Comparison of ENCODE assay signal across 11 cellular contexts in genomic region chr2:47065771-47066380, GRCh38.
DNase-seq lines count a peak whose midpoint lies in the region; ATAC-seq, FAIRE-seq and TF ChIP-seq lines count a peak whose summit lies in the region.
"Had no signal": no experiment of that assay in that cellular context is flagged by ENCODE, and none has a peak within 500 bp of the region (broad histone marks: within the 10 kb centered on the region; RNA-seq: fewer than 3 reads in every experiment).

No MANE protein-coding gene starts in this region.

- intact Hi-C loops in esophagus muscularis mucosa (cut with DNase I), result no loop called here
- intact Hi-C loops in prostate gland (cut with DNase I), result no loop called here

- H3K4me3 ChIP-seq in AG09309 (ENCODE audit: control insufficient read depth, low read depth, low read length) (no peak overlapping the region), esophagus muscularis mucosa (no peak overlapping the region), prostate gland (no peak overlapping the region)

- peaks cover 30 to 52% (median 46%) of the 10 kb centered on the region in 3 donors for H3K4me1 Mint-ChIP-seq in naive B cell

- H3K4me1 ChIP-seq in esophagus muscularis mucosa (peaks cover 72 to 99% (median 96%) of the 10 kb centered on the region in 4 donors), prostate gland (replicated peaks) (peaks cover 13% of the 10 kb centered on the region)

- peak; percentile 45 for FAIRE-seq in RCC 7860 (lab: Jason Lieb, UNC)

- H3K36me3 Mint-ChIP-seq in naive B cell, result peaks cover 4 to 17% of the 10 kb centered on the region in 2 donors

- H3K4me3 Mint-ChIP-seq in naive B cell, result no peak overlapping the region
- H3K4me3 Mint-ChIP-seq: neural crest cell had no signal

- TF ChIP-seq CTCF in AG09309 (IDR thresholded peaks at IDR 0.05; ENCODE audit: control insufficient read depth, insufficient read depth, low read depth, low read length, missing control alignments), result no peak
- no peak for TF ChIP-seq CTCF in esophagus muscularis mucosa (IDR thresholded peaks at IDR 0.05)
- no peak for TF ChIP-seq CTCF in prostate gland (IDR thresholded peaks at IDR 0.05)

- H3K27me3 ChIP-seq in esophagus muscularis mucosa, result no peaks in the 10 kb centered on the region
- H3K27me3 ChIP-seq in prostate gland (replicated peaks; ENCODE audit: insufficient read depth), result no peaks in the 10 kb centered on the region

- no peaks in the 10 kb centered on the region for H3K27me3 Mint-ChIP-seq in naive B cell

- 17% methylated on average over 3 of the region's 4 CpGs for WGBS in esophagus muscularis mucosa
- WGBS in prostate gland, result 56% methylated on average over 4 of the region's 4 CpGs

- peaks cover 0 to 1% (median 0%) of the 10 kb centered on the region in 7 donors for H3K9me3 Mint-ChIP-seq in naive B cell
- H3K9me3 Mint-ChIP-seq: neural crest cell had no signal

- DNase-seq in AG09309 (ENCODE audit: low read depth) (peak; percentile 96), RCC 7860 (ENCODE audit: low spot score) (peak; percentile 88), esophagus muscularis mucosa (ENCODE audit: extremely low spot score) (no peak), naive B cell (no peak), DMS153 (lab: John Stamatoyannopoulos, UW) (no peak), prostate gland (ENCODE audit: low spot score) (no peak)
- no peak for DNase-seq in stimulated activated CD4-positive, alpha-beta T cell treated with anti-CD3 and anti-CD28 coated beads, Interleukin-4, amount 100 ng/mL, for 4 hours
- DNase-seq: activated effector memory CD4-positive, alpha-beta T cell treated with anti-CD3 and anti-CD28 coated beads, Interleukin-2, amount 50 U/mL, for 16 hours; NCI-H510A treated with DMSO at 0.1 percent for 48 hours had no signal

- H3K36me3 ChIP-seq in esophagus muscularis mucosa (peaks cover 0 to 18% (median 9%) of the 10 kb centered on the region in 4 donors), prostate gland (no peaks in the 10 kb centered on the region)

- TF ChIP-seq POLR2A in esophagus muscularis mucosa (IDR thresholded peaks at IDR 0.05; ENCODE audit: low read depth) (no peak), prostate gland (IDR thresholded peaks at IDR 0.05) (no peak)

- H3K9me3 ChIP-seq in esophagus muscularis mucosa, result no peaks in the 10 kb centered on the region
- H3K9me3 ChIP-seq in prostate gland, result no peaks in the 10 kb centered on the region

- ATAC-seq in naive B cell (ENCODE audit: low read depth in 2 of 2) (no peak), HG03045 (IDR thresholded peaks at IDR 0.05; ENCODE audit: unreplicated experiment) (no peak)

- no peak for TF ChIP-seq EP300 in esophagus muscularis mucosa (IDR thresholded peaks at IDR 0.05)

- peak overlapping the region in 4 of 6 donors; percentile 69 to 89 (median 74) for H3K27ac Mint-ChIP-seq in naive B cell

- H3K27ac ChIP-seq in esophagus muscularis mucosa (replicated peaks in 1 of 4), result peak overlapping the region; percentile 87 to 91 (median 90)
- no peak overlapping the region for H3K27ac ChIP-seq in prostate gland

Comparison
In these comparisons a context has a peak if more than half of its experiments do, and no peak if none do; other contexts are left out.
1. DNase-seq: peak in AG09309 (single experiment) and RCC 7860 (single experiment); none in esophagus muscularis mucosa (single experiment), naive B cell (single experiment), DMS153 (single experiment), stimulated activated CD4-positive, alpha-beta T cell treated with anti-CD3 and anti-CD28 coated beads, Interleukin-4, amount 100 ng/mL, for 4 hours (0 of 2) and prostate gland (single experiment).
2. H3K27ac ChIP-seq: peak in esophagus muscularis mucosa (4 of 4); none in prostate gland (0 of 2).